8 cellular contexts compared by ENCODE assay signal in the genomic region with DNA sequence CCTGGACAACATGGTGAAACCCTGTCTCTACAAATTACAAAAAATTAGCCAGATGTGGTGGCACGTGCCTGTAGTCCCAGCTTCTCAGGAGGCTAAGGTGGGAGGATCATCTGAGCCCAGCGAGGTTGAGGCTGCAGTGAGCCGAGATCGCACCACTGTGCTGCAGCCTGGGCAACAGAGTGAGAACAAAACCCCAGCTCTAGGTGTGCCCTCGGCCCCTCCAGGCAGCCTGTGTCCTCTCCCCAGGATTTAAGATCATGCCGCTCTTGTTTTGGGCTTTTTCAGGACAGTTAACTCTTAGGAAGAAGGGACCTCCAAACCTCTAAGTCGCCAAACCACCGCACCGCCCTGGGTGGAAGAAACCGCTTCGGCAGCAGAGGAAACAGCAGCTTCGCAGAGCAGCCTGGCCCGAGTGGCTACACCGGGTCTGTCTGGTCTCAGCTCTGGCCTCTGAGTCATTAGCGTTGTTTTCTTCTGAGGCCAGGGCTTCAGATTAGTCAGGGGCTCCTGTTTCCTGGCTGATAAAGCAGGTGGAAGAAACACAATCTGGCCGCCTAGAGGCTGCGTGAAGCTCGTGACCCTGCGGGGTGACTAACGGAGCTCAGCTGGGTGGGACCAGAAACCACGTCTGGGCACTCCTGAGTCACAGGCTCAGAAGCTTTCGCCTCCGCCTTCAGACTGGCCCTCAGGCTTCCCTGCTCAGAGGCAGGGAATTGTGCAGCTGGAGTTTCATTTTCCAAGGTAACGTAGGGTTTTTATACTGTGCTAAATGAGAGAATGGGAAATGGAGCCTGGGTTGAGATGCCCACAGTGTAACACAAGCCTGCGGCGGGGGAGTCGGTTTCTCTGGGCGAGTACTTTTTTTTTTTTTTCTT. TPM values are rescaled to one million over a fixed set of nuclear protein-coding genes. Genes with fewer than 3 reads are reported as not detected.
A peak's percentile ranks its signal among the peaks of the same experiment; 100 is the strongest.
DNase-seq lines count a peak whose midpoint lies in the region; ATAC-seq and TF ChIP-seq lines count a peak whose summit lies in the region.

No MANE protein-coding gene starts in this region.

- H3K9me3 Mint-ChIP-seq in activated T-cell treated with anti-CD3 and anti-CD28 coated beads, Interleukin-2, amount 50 U/mL, for 4 hours: no peaks in the 10 kb centered on the region

- ATAC-seq in GM18861 (IDR thresholded peaks at IDR 0.05; ENCODE audit: unreplicated experiment) (peak; percentile 93), HG03060 (IDR thresholded peaks at IDR 0.05; ENCODE audit: low read depth, unreplicated experiment) (peak; percentile 82), omental fat pad (ENCODE audit: low FRiP score) (peak; percentile 99)
- peak; percentile 95 to 99 for ATAC-seq in activated T-cell treated with anti-CD3 and anti-CD28 coated beads, Interleukin-2, amount 50 U/mL, for 4 hours

- no peak overlapping the region for H2AFZ ChIP-seq in fibroblast of lung (ENCODE audit: low read length)

- no peaks in the 10 kb centered on the region for H4K20me1 ChIP-seq in fibroblast of lung (ENCODE audit: control insufficient read depth, extremely low read depth, insufficient read depth, low read length)

- H3K79me2 ChIP-seq in fibroblast of lung (ENCODE audit: control insufficient read depth, insufficient read depth, low read length): no peaks in the 10 kb centered on the region

- no peaks in the 10 kb centered on the region for H3K36me3 Mint-ChIP-seq in activated T-cell treated with anti-CD3 and anti-CD28 coated beads, Interleukin-2, amount 50 U/mL, for 4 hours (ENCODE audit: insufficient read depth)

- H3K9me3 ChIP-seq in fibroblast of lung (ENCODE audit: control insufficient read depth, insufficient read depth, low read depth, low read length): no peaks in the 10 kb centered on the region

- peak overlapping the region in 3 of 4 experiments; percentile 11 to 14 (median 12) for H3K4me3 ChIP-seq in fibroblast of lung (replicated peaks in 1 of 4; ENCODE audit: control extremely low read depth in 1 of 4, insufficient read depth in 1 of 4, low read depth in 3 of 4, low read length in 4 of 4)

- H3K4me2 ChIP-seq in fibroblast of lung (ENCODE audit: extremely low read depth, insufficient read depth, low read length): peak overlapping the region; percentile 72

- H3K9ac ChIP-seq in fibroblast of lung (ENCODE audit: insufficient read depth, low read length): peak overlapping the region; percentile 10

- H3K4me3 Mint-ChIP-seq in activated T-cell treated with anti-CD3 and anti-CD28 coated beads, Interleukin-2, amount 50 U/mL, for 4 hours: peak overlapping the region; percentile 74

- no peaks in the 10 kb centered on the region for H3K36me3 ChIP-seq in fibroblast of lung (ENCODE audit: control insufficient read depth, insufficient read depth, low read length)

- peaks cover 18% of the 10 kb centered on the region for H3K4me1 ChIP-seq in fibroblast of lung (ENCODE audit: control insufficient read depth, extremely low read depth, insufficient read depth, low read length)

- H3K27me3 Mint-ChIP-seq in activated T-cell treated with anti-CD3 and anti-CD28 coated beads, Interleukin-2, amount 50 U/mL, for 4 hours (ENCODE audit: low read depth): peaks cover 22% of the 10 kb centered on the region

- H3K4me1 Mint-ChIP-seq in activated T-cell treated with anti-CD3 and anti-CD28 coated beads, Interleukin-2, amount 50 U/mL, for 4 hours (ENCODE audit: low read depth): peaks cover 16% of the 10 kb centered on the region

- DNase-seq in A172 (ENCODE audit: low spot score): peak; percentile 100
- peak; percentile 99 for DNase-seq in OCI-M1 (lab: John Stamatoyannopoulos, UW)
- DNase-seq in activated T-cell treated with anti-CD3 and anti-CD28 coated beads, Interleukin-2, amount 50 U/mL, for 4 hours: peak; percentile 65
- peak; percentile 97 to 100 for DNase-seq in fibroblast of lung (ENCODE audit: low read depth in 2 of 2)
- DNase-seq in omental fat pad (ENCODE audit: low spot score): peak; percentile 56

- H3K27ac ChIP-seq in fibroblast of lung (ENCODE audit: insufficient read depth, low read length): peak overlapping the region; percentile 68
- peak overlapping the region; percentile 30 for H3K27ac ChIP-seq in temporal lobe (ENCODE audit: low read depth, low read length)

- no peaks in the 10 kb centered on the region for H3K27me3 ChIP-seq in fibroblast of lung (ENCODE audit: control insufficient read depth, insufficient read depth, low read length)

- peak in 1 of 2 donors; percentile 5 for TF ChIP-seq CTCF in fibroblast of lung (conservative IDR thresholded peaks at IDR 0.05 in 1 of 2, IDR thresholded peaks at IDR 0.05 in 1 of 2; ENCODE audit: low read depth in 1 of 2, low read length in 2 of 2)
- TF ChIP-seq CTCF in omental fat pad (IDR thresholded peaks at IDR 0.05): no peak

RNA-seq across cellular contexts. Expression of gene CHAF1B, which starts 44.7 kb away (rescaled TPM):
- total RNA-seq in A172 (2014; rRNA removed; shearing (Covaris generic)): 25.9 and 33.9 TPM in 2 replicates
- total RNA-seq in activated T-cell treated with anti-CD3 and anti-CD28 coated beads, Interleukin-2, amount 50 U/mL, for 4 hours: 10 to 100 TPM; 23.1 to 30.0 (median 25.6) TPM
- 0.99 and 1.0 TPM in 2 replicates for total RNA-seq in fibroblast of lung
- polyA plus RNA-seq in fibroblast of lung: 5.2 and 12.4 TPM in 2 replicates
- 4.3 and 8.7 TPM in 2 replicates for polyA plus RNA-seq in fibroblast of lung (2012)
- 1.6 and 5.4 TPM in 2 replicates for polyA minus RNA-seq in fibroblast of lung (ENCODE audit: low replicate concordance)
- total RNA-seq in omental fat pad: 1 to 10 TPM in 2 of 4 donors, under 1 TPM in 2; 0.75 to 1.3 (median 1.0) TPM
- 2.0 TPM for total RNA-seq in temporal lobe

RNA-seq across cellular contexts. Expression of gene CLDN14, which starts 50.0 kb away (rescaled TPM):
- not detected in 2 replicates for total RNA-seq in A172 (2014; rRNA removed; shearing (Covaris generic))
- total RNA-seq in activated T-cell treated with anti-CD3 and anti-CD28 coated beads, Interleukin-2, amount 50 U/mL, for 4 hours: not detected
- total RNA-seq in fibroblast of lung: not detected in 2 replicates
- polyA plus RNA-seq in fibroblast of lung: not detected in 2 replicates
- polyA plus RNA-seq in fibroblast of lung (2012): not detected in 2 replicates
- polyA minus RNA-seq in fibroblast of lung (ENCODE audit: low replicate concordance): not detected in 2 replicates
- total RNA-seq in omental fat pad: not detected
- not detected for total RNA-seq in temporal lobe

Comparison
In these comparisons a context has a peak if more than half of its experiments do, and no peak if none do; other contexts are left out.
1. Peak in every context shown above with its lines: DNase-seq, ATAC-seq, H3K4me3 ChIP-seq and H3K27ac ChIP-seq.